11 cellular contexts compared by ENCODE assay signal in the genomic region with DNA sequence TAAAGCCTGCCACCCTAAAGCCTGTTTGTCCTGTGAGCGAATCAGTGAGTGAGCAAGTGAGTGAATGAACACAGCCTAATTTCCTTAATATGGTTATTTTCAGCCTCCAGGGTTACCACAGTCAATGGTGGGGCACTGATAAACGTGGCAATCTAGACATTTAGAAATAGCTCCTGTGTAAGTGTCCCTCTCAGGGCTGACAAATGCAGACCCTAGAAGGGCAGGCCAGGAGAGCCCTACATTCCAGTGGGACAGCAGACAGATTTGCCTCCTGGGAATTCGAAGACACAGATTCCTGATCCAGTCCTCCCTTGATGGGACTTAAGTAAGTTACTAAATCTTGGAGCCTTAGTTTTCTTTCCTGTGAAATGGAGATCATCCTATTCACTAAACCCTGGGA.
"Had no signal": no experiment of that assay in that cellular context is flagged by ENCODE, and none has a peak within 500 bp of the region (broad histone marks: within the 10 kb centered on the region; RNA-seq: fewer than 3 reads in every experiment).

No MANE protein-coding gene starts in this region.

- H3K27ac ChIP-seq: dorsolateral prefrontal cortex, gastroesophageal sphincter, prostate gland, upper lobe of left lung had no signal

- H3K9me3 Mint-ChIP-seq: activated naive CD4-positive, alpha-beta T cell treated with anti-CD3 and anti-CD28 coated beads for 36 hours; activated T-helper 2 cell treated with anti-CD3 and anti-CD28 coated beads, Interferon-gamma antibody, Interleukin-2, Interleukin-4, amounts not matched to agents 10 μg/mL and 5 μg/mL and 100 μg/mL, durations not matched to agents 14 hours and 24 hours and 36 hours; nephron; stimulated activated naive CD8-positive, alpha-beta T cell treated with anti-CD3 and anti-CD28 coated beads, Interleukin-15, amount 100 ng/mL, for 72 hours; T-cell had no signal

- DNase-seq: activated CD4-positive, CD25-positive, alpha-beta regulatory T cell treated with anti-CD3 and anti-CD28 coated beads, Interleukin-2, amount 50 U/mL, for 72 hours; dorsolateral prefrontal cortex had no signal

- H3K27me3 Mint-ChIP-seq: stimulated activated naive CD8-positive, alpha-beta T cell treated with anti-CD3 and anti-CD28 coated beads, Interleukin-15, amount 100 ng/mL, for 72 hours; T-cell had no signal

- H3K36me3 Mint-ChIP-seq: T-cell had no signal

- H3K4me3 ChIP-seq: dorsolateral prefrontal cortex, gastroesophageal sphincter, prostate gland, smooth muscle cell, upper lobe of left lung had no signal

- H3K4me1 ChIP-seq: gastroesophageal sphincter, prostate gland had no signal

- H3K4me3 Mint-ChIP-seq: activated naive CD4-positive, alpha-beta T cell treated with anti-CD3 and anti-CD28 coated beads for 36 hours; nephron; stimulated activated naive CD8-positive, alpha-beta T cell treated with anti-CD3 and anti-CD28 coated beads, Interleukin-15, amount 100 ng/mL, for 72 hours; T-cell had no signal

- H3K9me3 ChIP-seq: gastroesophageal sphincter, prostate gland, upper lobe of left lung had no signal

- H3K4me2 ChIP-seq: smooth muscle cell had no signal

- ATAC-seq: gastroesophageal sphincter had no signal

- H3K27ac Mint-ChIP-seq: activated naive CD4-positive, alpha-beta T cell treated with anti-CD3 and anti-CD28 coated beads for 36 hours; activated T-helper 2 cell treated with anti-CD3 and anti-CD28 coated beads, Interferon-gamma antibody, Interleukin-2, Interleukin-4, amounts not matched to agents 10 μg/mL and 5 μg/mL and 100 μg/mL, durations not matched to agents 14 hours and 24 hours and 36 hours; nephron; T-cell had no signal

- H3K27me3 ChIP-seq: dorsolateral prefrontal cortex, gastroesophageal sphincter, upper lobe of left lung had no signal

- H3K36me3 ChIP-seq: gastroesophageal sphincter, prostate gland, upper lobe of left lung had no signal
